Comparison of ENCODE assay signal across 17 cellular contexts in genomic region chr17:50167371-50167770, GRCh38. TPM values are rescaled to one million over a fixed set of nuclear protein-coding genes. Genes with fewer than 3 reads are reported as not detected.
"Had no signal": no experiment of that assay in that cellular context is flagged by ENCODE, and none has a peak within 500 bp of the region (broad histone marks: within the 10 kb centered on the region; RNA-seq: fewer than 3 reads in every experiment).

No MANE protein-coding gene starts in this region.

- H3K36me3 ChIP-seq: prostate gland, thyroid gland, uterus had no signal

- H3K27me3 ChIP-seq: hepatocyte, thyroid gland, uterus had no signal

- H3K27ac ChIP-seq: hepatocyte, prostate gland, thyroid gland had no signal

- ATAC-seq: mucosa of descending colon, natural killer cell had no signal

- H3K4me1 ChIP-seq: prostate gland, thyroid gland had no signal

- DNase-seq: activated CD4-positive, alpha-beta memory T cell treated with anti-CD3 and anti-CD28 coated beads, Interleukin-2, amount 10 ng/mL, durations not matched to agents 7 days and 5 days; activated CD8-positive, alpha-beta memory T cell treated with anti-CD3 and anti-CD28 coated beads, Interleukin-2, amount 50 U/mL, for 4 hours; caudate nucleus; cortex of kidney; effector CD8-positive, alpha-beta T cell; kidney glomerular epithelial cell; natural killer cell; occipital lobe; T-helper 9 cell; thyroid gland; uterus had no signal

- H3K4me3 ChIP-seq: hepatocyte, mucosa of descending colon, prostate gland, skin epidermis, thyroid gland, uterus had no signal

- H3K9me3 ChIP-seq: mucosa of descending colon, prostate gland, thyroid gland, uterus had no signal

RNA-seq across cellular contexts. Expression of gene SGCA, which starts 1.6 kb away (rescaled TPM):
- total RNA-seq: frontal cortex, lung microvascular endothelial cell, natural killer cell, occipital lobe had no signal
